In genomic region chr9:4306788-4307144, GRCh38 we compare ENCODE assay signal across 2 cellular contexts.
A peak's percentile ranks its signal among the peaks of the same experiment; 100 is the strongest.
TF ChIP-seq lines count a peak whose summit lies in the region.

No MANE protein-coding gene starts in this region.

TF ChIP-seq in Ishikawa, 13 proteins besides CTCF, POLR2A, EP300 and RAD21:
- TF ChIP-seq NFIC (IDR thresholded peaks at IDR 0.05) (no peak), CEBPB (IDR thresholded peaks at IDR 0.05) (peak; percentile 73)

TF ChIP-seq in K562, 482 proteins besides CTCF, POLR2A, EP300 and RAD21:
- TF ChIP-seq RBM17 (IDR thresholded peaks at IDR 0.05; ENCODE audit: borderline replicate concordance, low read depth, low read length) = no peak
- no peak for TF ChIP-seq ZNF551 (CRISPR knock-in tag; IDR thresholded peaks at IDR 0.05)
- TF ChIP-seq CEBPB (tag; IDR thresholded peaks at IDR 0.05) = 0 out of 2 replicates have a peak, but pooled peaks have one; percentile 33
- TF ChIP-seq ZNF316 (IDR thresholded peaks at IDR 0.05) = no peak
- no peak for TF ChIP-seq ZBTB33 (CRISPR knock-in tag; IDR thresholded peaks at IDR 0.05)
- TF ChIP-seq CEBPG (CRISPR knock-in tag; IDR thresholded peaks at IDR 0.05) = no peak
- TF ChIP-seq CEBPG (tag; conservative IDR thresholded peaks at IDR 0.05 in 1 of 2, IDR thresholded peaks at IDR 0.05 in 1 of 2) = peak in 1 of 2 experiments; percentile 27; a peak in 1 of 4 replicates
- TF ChIP-seq EGR1 (conservative IDR thresholded peaks at IDR 0.05) = no peak
- TF ChIP-seq TAL1 (IDR thresholded peaks at IDR 0.05) = no peak
